Comparison of ENCODE assay signal across 9 cellular contexts in the genomic region with DNA sequence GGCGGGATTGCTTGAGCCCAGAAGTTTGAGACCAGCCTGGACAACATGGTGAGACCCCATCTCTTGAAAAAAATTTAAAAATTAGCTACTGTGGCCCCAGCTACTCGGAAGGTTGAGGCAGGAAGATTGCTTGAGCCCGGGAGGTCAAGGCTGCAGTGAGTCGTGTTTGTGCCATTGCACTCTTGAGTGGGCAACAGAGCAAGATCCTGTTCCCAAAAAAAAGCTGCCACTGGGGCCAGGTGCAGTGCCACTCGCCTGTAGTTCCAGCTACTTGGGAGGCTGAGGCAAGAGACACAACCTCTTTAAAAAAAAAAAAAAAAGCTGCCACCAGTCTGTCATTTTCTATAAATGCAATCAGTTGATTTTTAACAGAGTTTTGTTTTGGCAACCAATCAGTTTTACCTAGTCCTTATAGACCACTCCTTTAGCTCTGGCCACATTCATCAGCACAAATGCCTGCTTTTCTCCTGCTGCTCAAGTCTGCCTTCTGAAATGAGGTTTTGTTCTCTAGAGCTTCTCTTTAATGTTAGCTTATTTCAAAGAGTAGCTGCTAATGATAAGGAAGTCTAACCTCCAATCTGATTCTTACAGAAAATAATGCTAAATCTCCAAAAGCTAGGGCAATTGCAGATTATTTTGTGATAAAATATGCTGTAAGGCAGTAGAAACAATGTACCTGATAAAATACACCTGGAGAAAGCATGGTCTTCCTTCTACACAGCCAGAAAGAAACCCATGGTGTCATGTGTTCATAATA.
A peak's percentile ranks its signal among the peaks of the same experiment; 100 is the strongest.
DNase-seq lines count a peak whose midpoint lies in the region; ATAC-seq and TF ChIP-seq lines count a peak whose summit lies in the region.
"Had no signal": no experiment of that assay in that cellular context is flagged by ENCODE, and none has a peak within 500 bp of the region (broad histone marks: within the 10 kb centered on the region; RNA-seq: fewer than 3 reads in every experiment).

No MANE protein-coding gene starts in this region.

- peak overlapping the region; percentile 96 for H3K27ac Mint-ChIP-seq in T-helper 17 cell

- peaks cover 0 to 52% of the 10 kb centered on the region in 2 donors for H3K4me1 ChIP-seq in right atrium auricular region
- H3K4me1 ChIP-seq in heart left ventricle: peaks cover 5 to 78% (median 15%) of the 10 kb centered on the region in 12 donors
- peaks cover 0 to 15% (median 11%) of the 10 kb centered on the region in 4 donors for H3K4me1 ChIP-seq in liver (ENCODE audit: control insufficient read depth in 4 of 4, insufficient read depth in 4 of 4, low read length in 3 of 4)

- H3K36me3 ChIP-seq in right atrium auricular region: no peaks in the 10 kb centered on the region
- H3K36me3 ChIP-seq in heart left ventricle: peaks cover 0 to 6% (median 0%) of the 10 kb centered on the region in 9 donors
- no peaks in the 10 kb centered on the region for H3K36me3 ChIP-seq in liver (ENCODE audit: control insufficient read depth in 4 of 4, insufficient read depth in 3 of 4, low read depth in 1 of 4, low read length in 3 of 4)

- H3K27me3 ChIP-seq in right atrium auricular region: no peaks in the 10 kb centered on the region
- no peaks in the 10 kb centered on the region for H3K27me3 ChIP-seq in heart left ventricle
- no peaks in the 10 kb centered on the region for H3K27me3 ChIP-seq in liver (ENCODE audit: control insufficient read depth in 4 of 4, insufficient read depth in 4 of 4, low read length in 3 of 4)

- H3K4me1 Mint-ChIP-seq in T-helper 17 cell: peaks cover 42% of the 10 kb centered on the region

- no peaks in the 10 kb centered on the region for H3K36me3 Mint-ChIP-seq in T-helper 17 cell (ENCODE audit: low read depth)

- H3K9me3 ChIP-seq in right atrium auricular region (no peaks in the 10 kb centered on the region), heart left ventricle (no peaks in the 10 kb centered on the region), T-helper 17 cell (ENCODE audit: control insufficient read depth, low read length, poor library complexity, severe bottlenecking) (peaks cover 4% of the 10 kb centered on the region), liver (ENCODE audit: control insufficient read depth in 4 of 4, low read length in 3 of 4) (no peaks in the 10 kb centered on the region)

- intact Hi-C loops in heart left ventricle (cut with DNase I): loop anchor here in 1 of 10 donors (5.0 kb wide), 1 partner anchor 41 kb away; no protein-coding TSS in a partner anchor
- intact Hi-C loops in head of caudate nucleus (cut with DNase I): no loop called here

- ATAC-seq in heart left ventricle: no peak
- peak; percentile 46 for ATAC-seq in T-helper 17 cell

- TF ChIP-seq CTCF in right atrium auricular region (IDR thresholded peaks at IDR 0.05) (no peak), heart left ventricle (IDR thresholded peaks at IDR 0.05) (no peak), liver (IDR thresholded peaks at IDR 0.05; ENCODE audit: low read depth, low read length, missing input control) (no peak)

- H3K9ac ChIP-seq in liver (ENCODE audit: low read depth in 1 of 2, low read length in 2 of 2): peak overlapping the region in 1 of 2 donors; percentile 36

- H3K27me3 Mint-ChIP-seq in T-helper 17 cell: no peaks in the 10 kb centered on the region

- H3K4me3 ChIP-seq in right atrium auricular region (no peak overlapping the region), heart left ventricle (peak overlapping the region in 1 of 12 donors; percentile 38), liver (ENCODE audit: low read depth in 1 of 3, low read length in 3 of 3) (peak overlapping the region in 1 of 3 donors; percentile 17)

- H3K27ac ChIP-seq in right atrium auricular region (peak overlapping the region; percentile 39 to 85), heart left ventricle (peak overlapping the region in 6 of 12 donors; percentile 13 to 91 (median 74)), liver (ENCODE audit: low read depth in 1 of 2, low read length in 2 of 2) (peak overlapping the region; percentile 53 to 82)

- 90 to 96% (median 93%) methylated on average over 5 of the region's 5 CpGs for WGBS in heart left ventricle, 4 donors
- 78% methylated on average over 5 of the region's 5 CpGs for WGBS in liver

- peak overlapping the region; percentile 84 for H3K4me3 Mint-ChIP-seq in T-helper 17 cell

- no peak for TF ChIP-seq RAD21 in liver (IDR thresholded peaks at IDR 0.05)

- no peak for TF ChIP-seq POLR2A in heart left ventricle (IDR thresholded peaks at IDR 0.05)

- DNase-seq in right atrium auricular region (ENCODE audit: low spot score): no peak
- DNase-seq in heart left ventricle: no peak
- no peak for DNase-seq in T-helper 17 cell
- DNase-seq in head of caudate nucleus: no peak
- DNase-seq in activated effector memory CD4-positive, alpha-beta T cell treated with anti-CD3 and anti-CD28 coated beads, Interleukin-2, amount 50 U/mL, for 16 hours: no peak
- no peak for DNase-seq in ureter (ENCODE audit: low spot score)
- no peak for DNase-seq in dermis blood vessel endothelial cell
- DNase-seq: NCI-H1105 treated with DMSO at 0.1 percent for 48 hours had no signal

TF ChIP-seq in liver, 16 proteins besides CTCF, POLR2A, EP300 and RAD21:
- TF ChIP-seq YY1 (IDR thresholded peaks at IDR 0.05) (no peak), FOXA2 (IDR thresholded peaks at IDR 0.05) (no peak)
- TF ChIP-seq, protein P1, sequence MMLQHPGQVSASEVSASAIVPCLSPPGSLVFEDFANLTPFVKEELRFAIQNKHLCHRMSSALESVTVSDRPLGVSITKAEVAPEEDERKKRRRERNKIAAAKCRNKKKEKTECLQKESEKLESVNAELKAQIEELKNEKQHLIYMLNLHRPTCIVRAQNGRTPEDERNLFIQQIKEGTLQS (IDR thresholded peaks at IDR 0.05): no peak
- TF ChIP-seq, protein P2, sequence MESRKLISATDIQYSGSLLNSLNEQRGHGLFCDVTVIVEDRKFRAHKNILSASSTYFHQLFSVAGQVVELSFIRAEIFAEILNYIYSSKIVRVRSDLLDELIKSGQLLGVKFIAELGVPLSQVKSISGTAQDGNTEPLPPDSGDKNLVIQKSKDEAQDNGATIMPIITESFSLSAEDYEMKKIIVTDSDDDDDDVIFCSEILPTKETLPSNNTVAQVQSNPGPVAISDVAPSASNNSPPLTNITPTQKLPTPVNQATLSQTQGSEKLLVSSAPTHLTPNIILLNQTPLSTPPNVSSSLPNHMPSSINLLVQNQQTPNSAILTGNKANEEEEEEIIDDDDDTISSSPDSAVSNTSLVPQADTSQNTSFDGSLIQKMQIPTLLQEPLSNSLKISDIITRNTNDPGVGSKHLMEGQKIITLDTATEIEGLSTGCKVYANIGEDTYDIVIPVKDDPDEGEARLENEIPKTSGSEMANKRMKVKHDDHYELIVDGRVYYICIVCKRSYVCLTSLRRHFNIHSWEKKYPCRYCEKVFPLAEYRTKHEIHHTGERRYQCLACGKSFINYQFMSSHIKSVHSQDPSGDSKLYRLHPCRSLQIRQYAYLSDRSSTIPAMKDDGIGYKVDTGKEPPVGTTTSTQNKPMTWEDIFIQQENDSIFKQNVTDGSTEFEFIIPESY (IDR thresholded peaks at IDR 0.05): no peak
